ENCODE assay signal across 23 cellular contexts in the genomic region with DNA sequence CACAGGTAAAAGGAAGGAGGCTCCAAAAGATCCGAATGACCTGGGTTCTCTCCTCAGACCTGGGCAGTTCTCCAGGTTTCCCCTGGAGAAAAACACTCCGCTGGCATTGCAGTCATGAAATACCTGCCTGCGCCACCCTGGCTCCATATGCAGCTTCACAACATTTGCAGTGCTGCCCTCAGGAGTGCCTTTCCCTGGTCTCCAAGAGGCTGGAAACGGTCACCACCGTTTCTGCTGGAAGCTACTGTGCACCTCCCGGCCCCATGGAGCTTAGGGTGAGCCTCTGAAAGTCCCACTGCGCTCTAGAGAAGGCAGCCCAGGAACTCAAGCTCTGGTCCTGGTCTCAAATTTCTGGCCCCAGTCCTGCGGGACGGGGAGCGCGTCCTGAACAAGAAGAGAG. TPM values are rescaled to one million over a fixed set of nuclear protein-coding genes. Genes with fewer than 3 reads are reported as not detected.
A peak's percentile ranks its signal among the peaks of the same experiment; 100 is the strongest.
DNase-seq lines count a peak whose midpoint lies in the region; FAIRE-seq and TF ChIP-seq lines count a peak whose summit lies in the region.
"Had no signal": no experiment of that assay in that cellular context is flagged by ENCODE, and none has a peak within 500 bp of the region (broad histone marks: within the 10 kb centered on the region; RNA-seq: fewer than 3 reads in every experiment).

No MANE protein-coding gene starts in this region.

- H3K4me1 Mint-ChIP-seq in astrocyte (ENCODE audit: low read depth, unreplicated experiment): peaks cover 4% of the 10 kb centered on the region
- H3K4me1 Mint-ChIP-seq in activated T-cell treated with anti-CD3 and anti-CD28 coated beads, Interleukin-2, amount 50 U/mL, for 24 hours (ENCODE audit: low read depth): no peaks in the 10 kb centered on the region
- H3K4me1 Mint-ChIP-seq: activated CD8-positive, alpha-beta memory T cell treated with anti-CD3 and anti-CD28 coated beads, Interleukin-2, amount 10 ng/mL, durations not matched to agents 7 days and 5 days had no signal

- H3K4me3 Mint-ChIP-seq in astrocyte (ENCODE audit: unreplicated experiment): peak overlapping the region; percentile 47
- H3K4me3 Mint-ChIP-seq in activated T-cell treated with anti-CD3 and anti-CD28 coated beads, Interleukin-2, amount 50 U/mL, for 24 hours: no peak overlapping the region
- H3K4me3 Mint-ChIP-seq: activated CD8-positive, alpha-beta memory T cell treated with anti-CD3 and anti-CD28 coated beads, Interleukin-2, amount 10 ng/mL, durations not matched to agents 7 days and 5 days; neural crest cell had no signal

- H3K4me1 ChIP-seq in astrocyte (ENCODE audit: insufficient read depth, low read length): no peaks in the 10 kb centered on the region
- H3K4me1 ChIP-seq in skeletal muscle tissue (ENCODE audit: control insufficient read depth in 3 of 3, insufficient read depth in 3 of 3, low read length in 3 of 3): no peaks in the 10 kb centered on the region
- H3K4me1 ChIP-seq: BE2C, foreskin keratinocyte, suprapubic skin had no signal

- H3K4me3 ChIP-seq in astrocyte (ENCODE audit: insufficient read depth, low read depth, low read length): no peak overlapping the region
- peak overlapping the region; percentile 65 to 73 (median 72) for H3K4me3 ChIP-seq in skeletal muscle tissue (ENCODE audit: low read length in 3 of 3)
- H3K4me3 ChIP-seq: suprapubic skin had no signal

- H3K9me3 ChIP-seq in astrocyte (ENCODE audit: insufficient read depth, low read depth, low read length) (no peaks in the 10 kb centered on the region), skeletal muscle tissue (ENCODE audit: control insufficient read depth in 3 of 3, low read length in 3 of 3) (no peaks in the 10 kb centered on the region)
- H3K9me3 ChIP-seq: BE2C, suprapubic skin had no signal

- no peak overlapping the region for H3K4me2 ChIP-seq in astrocyte (ENCODE audit: low read length)

- H3K27me3 ChIP-seq in astrocyte (ENCODE audit: insufficient read depth, low read length) (no peaks in the 10 kb centered on the region), skeletal muscle tissue (ENCODE audit: control insufficient read depth in 3 of 3, insufficient read depth in 3 of 3, low read length in 3 of 3) (no peaks in the 10 kb centered on the region)
- H3K27me3 ChIP-seq: BE2C had no signal

- H3K27me3 Mint-ChIP-seq in astrocyte (ENCODE audit: low read depth, unreplicated experiment): peaks cover 32% of the 10 kb centered on the region
- peaks cover 39% of the 10 kb centered on the region for H3K27me3 Mint-ChIP-seq in activated T-cell treated with anti-CD3 and anti-CD28 coated beads, Interleukin-2, amount 50 U/mL, for 24 hours

- intact Hi-C loops in posterior vena cava (cut with DNase I): no loop called here

- DNase-seq in NCI-H2029 treated with DMSO at 0.1 percent for 48 hours (lab: John Stamatoyannopoulos, UW) (peak; percentile 25), astrocyte (ENCODE audit: low read depth) (no peak), iPS-NIHi7 (ENCODE audit: extremely low spot score) (peak; percentile 11), posterior vena cava (ENCODE audit: low spot score) (no peak), NCI-H1694 (lab: John Stamatoyannopoulos, UW) (no peak)
- no peak for DNase-seq in activated T-cell treated with anti-CD3 and anti-CD28 coated beads, Interleukin-2, amount 50 U/mL, for 24 hours
- DNase-seq: activated CD8-positive, alpha-beta memory T cell treated with anti-CD3 and anti-CD28 coated beads, Interleukin-2, amount 10 ng/mL, durations not matched to agents 7 days and 5 days; activated effector memory CD4-positive, alpha-beta T cell treated with anti-CD3 and anti-CD28 coated beads, Interleukin-2, amount 50 U/mL, for 16 hours; BE2C; mesenchymal stem cell; NCI-H1048; stimulated activated CD4-positive, alpha-beta T cell treated with anti-CD3 and anti-CD28 coated beads, Interleukin-4, amount 100 ng/mL, for 24 hours; stimulated activated CD8-positive, alpha-beta memory T cell treated with anti-CD3 and anti-CD28 coated beads, Interleukin-4, amount 100 ng/mL, for 48 hours had no signal

- no peaks in the 10 kb centered on the region for H3K36me3 Mint-ChIP-seq in astrocyte (ENCODE audit: low read depth, unreplicated experiment)
- no peaks in the 10 kb centered on the region for H3K36me3 Mint-ChIP-seq in activated T-cell treated with anti-CD3 and anti-CD28 coated beads, Interleukin-2, amount 50 U/mL, for 24 hours (ENCODE audit: low read depth)
- H3K36me3 Mint-ChIP-seq: activated CD8-positive, alpha-beta memory T cell treated with anti-CD3 and anti-CD28 coated beads, Interleukin-2, amount 10 ng/mL, durations not matched to agents 7 days and 5 days had no signal

- FAIRE-seq in astrocyte (lab: Jason Lieb, UNC): no peak
- FAIRE-seq: endometrium, GM19239 had no signal

- no peak overlapping the region for H2AFZ ChIP-seq in astrocyte (ENCODE audit: low read depth, low read length)

- TF ChIP-seq CTCF in astrocyte (IDR thresholded peaks at IDR 0.05; ENCODE audit: insufficient read depth, low read depth, low read length): no peak

- no peaks in the 10 kb centered on the region for H3K36me3 ChIP-seq in astrocyte (ENCODE audit: insufficient read depth, low read length)
- no peaks in the 10 kb centered on the region for H3K36me3 ChIP-seq in skeletal muscle tissue (ENCODE audit: control insufficient read depth in 3 of 3, insufficient read depth in 3 of 3, low read length in 3 of 3)
- H3K36me3 ChIP-seq: BE2C, suprapubic skin had no signal

- no peaks in the 10 kb centered on the region for H3K79me2 ChIP-seq in astrocyte (ENCODE audit: insufficient read depth, low read length)

- H3K9ac ChIP-seq in astrocyte (ENCODE audit: low read length) (no peak overlapping the region), skeletal muscle tissue (ENCODE audit: low read depth in 1 of 3, low read length in 3 of 3) (peak overlapping the region; percentile 75 to 85 (median 81))

- H3K27ac Mint-ChIP-seq in astrocyte (ENCODE audit: unreplicated experiment): no peak overlapping the region
- H3K27ac Mint-ChIP-seq in activated T-cell treated with anti-CD3 and anti-CD28 coated beads, Interleukin-2, amount 50 U/mL, for 24 hours: no peak overlapping the region
- H3K27ac Mint-ChIP-seq: activated CD8-positive, alpha-beta memory T cell treated with anti-CD3 and anti-CD28 coated beads, Interleukin-2, amount 10 ng/mL, durations not matched to agents 7 days and 5 days had no signal

- H4K20me1 ChIP-seq in astrocyte (ENCODE audit: insufficient read depth, low read length): no peaks in the 10 kb centered on the region

- H3K9me3 Mint-ChIP-seq in astrocyte (ENCODE audit: unreplicated experiment): no peaks in the 10 kb centered on the region
- H3K9me3 Mint-ChIP-seq in activated T-cell treated with anti-CD3 and anti-CD28 coated beads, Interleukin-2, amount 50 U/mL, for 24 hours: no peaks in the 10 kb centered on the region
- H3K9me3 Mint-ChIP-seq: neural crest cell had no signal

- H3K27ac ChIP-seq in astrocyte (ENCODE audit: low read depth, low read length): no peak overlapping the region
- H3K27ac ChIP-seq in skeletal muscle tissue (ENCODE audit: low read depth, low read length): peak overlapping the region; percentile 76
- H3K27ac ChIP-seq: foreskin keratinocyte, suprapubic skin had no signal

RNA-seq across cellular contexts. Expression of a gene that starts 0.7 kb away (rescaled TPM):
- total RNA-seq in astrocyte (0.14 TPM in 1 of 2 replicates, not detected in the other), skeletal muscle tissue (12.5 TPM), posterior vena cava (not detected)
- total RNA-seq: activated CD8-positive, alpha-beta memory T cell treated with anti-CD3 and anti-CD28 coated beads, Interleukin-2, amount 10 ng/mL, durations not matched to agents 7 days and 5 days; cerebellum; foreskin keratinocyte; neural crest cell; Right ventricle myocardium inferior; sciatic nerve; T-helper 2 cell treated with Interferon-gamma antibody and Interleukin-4, amounts not matched to agents 100 ng/mL and 5 ng/mL, for 36 hours had no signal

RNA-seq across cellular contexts. Expression of a gene that starts 52.1 kb away (rescaled TPM):
- total RNA-seq in astrocyte: not detected in 2 replicates
- not detected for total RNA-seq in skeletal muscle tissue
- total RNA-seq in posterior vena cava: not detected
- total RNA-seq: foreskin keratinocyte, neural crest cell, Right ventricle myocardium inferior, sciatic nerve, suprapubic skin had no signal

Comparison
In these comparisons a context has a peak if more than half of its experiments do, and no peak if none do; other contexts are left out.
1. DNase-seq: peak in NCI-H2029 treated with DMSO at 0.1 percent for 48 hours (single experiment) and iPS-NIHi7 (single experiment); none in astrocyte (single experiment), posterior vena cava (single experiment), activated T-cell treated with anti-CD3 and anti-CD28 coated beads, Interleukin-2, amount 50 U/mL, for 24 hours (single experiment) and NCI-H1694 (single experiment).
2. RNA of a gene that starts 0.7 kb away (total RNA-seq): 12.5 TPM in skeletal muscle tissue (single experiment); 0.14 TPM in astrocyte and not detected in posterior vena cava; every median in the first group is over 10 times any median in the second.